Comparison of ENCODE assay signal across 20 cellular contexts in the genomic region with DNA sequence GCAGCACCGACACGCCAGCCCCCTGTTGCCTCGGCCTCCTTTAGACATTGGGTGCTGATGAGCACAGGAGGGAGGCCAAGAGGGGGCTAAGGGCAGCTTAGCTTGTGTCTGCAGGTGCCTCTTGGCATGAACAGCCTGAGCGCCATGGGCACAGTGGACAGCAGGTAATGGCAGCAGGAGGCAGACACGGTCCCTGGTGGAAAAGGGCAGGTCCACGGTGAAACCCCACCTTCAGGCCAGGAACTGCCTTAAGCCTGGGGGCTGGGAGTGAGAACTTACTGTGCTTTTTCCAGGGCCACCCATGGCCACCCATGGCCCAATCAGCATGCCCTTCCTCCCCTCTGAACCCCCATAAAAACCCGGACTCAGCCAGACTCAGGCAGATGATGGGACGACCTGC.
"Had no signal": no experiment of that assay in that cellular context is flagged by ENCODE, and none has a peak within 500 bp of the region (broad histone marks: within the 10 kb centered on the region; RNA-seq: fewer than 3 reads in every experiment).

No MANE protein-coding gene starts in this region.

- H3K27me3 Mint-ChIP-seq: naive thymus-derived CD4-positive, alpha-beta T cell; stimulated activated naive B cell treated with anti-CD40 and anti-IgM and Interleukin-4, amounts not matched to agents 10 μg/mL and 1 μg/mL and 100 μg/mL, for 72 hours; stimulated activated naive CD8-positive, alpha-beta T cell treated with anti-CD3 and anti-CD28 coated beads, Interleukin-15, amount 100 ng/mL, for 72 hours; type B pancreatic cell had no signal

- H3K27ac Mint-ChIP-seq: naive thymus-derived CD4-positive, alpha-beta T cell; nephron progenitor cell; stimulated activated naive B cell treated with anti-CD40 and anti-IgM and Interleukin-4, amounts not matched to agents 10 μg/mL and 1 μg/mL and 100 μg/mL, for 72 hours; stimulated activated naive CD8-positive, alpha-beta T cell treated with anti-CD3 and anti-CD28 coated beads, Interleukin-15, amount 100 ng/mL, for 72 hours; type B pancreatic cell had no signal

- H3K36me3 ChIP-seq: heart left ventricle, neutrophil, right atrium auricular region, thoracic aorta, vagina had no signal

- H3K36me3 Mint-ChIP-seq: naive thymus-derived CD4-positive, alpha-beta T cell; stimulated activated naive B cell treated with anti-CD40 and anti-IgM and Interleukin-4, amounts not matched to agents 10 μg/mL and 1 μg/mL and 100 μg/mL, for 72 hours; type B pancreatic cell had no signal

- H3K4me3 ChIP-seq: coronary artery, dorsolateral prefrontal cortex, heart left ventricle, right atrium auricular region, thoracic aorta, vagina had no signal

- H3K27me3 ChIP-seq: dorsolateral prefrontal cortex, heart left ventricle, neutrophil, right atrium auricular region, vagina had no signal

- H3K4me3 Mint-ChIP-seq: naive thymus-derived CD4-positive, alpha-beta T cell; nephron progenitor cell; stimulated activated naive B cell treated with anti-CD40 and anti-IgM and Interleukin-4, amounts not matched to agents 10 μg/mL and 1 μg/mL and 100 μg/mL, for 72 hours; stimulated activated naive CD8-positive, alpha-beta T cell treated with anti-CD3 and anti-CD28 coated beads, Interleukin-15, amount 100 ng/mL, for 72 hours; type B pancreatic cell had no signal

- FAIRE-seq: small intestine had no signal

- DNase-seq: effector CD8-positive, alpha-beta T cell; foreskin melanocyte; hippocampal formation; mammary epithelial cell; naive thymus-derived CD4-positive, alpha-beta T cell; nephron progenitor cell; small intestine; stimulated activated CD4-positive, alpha-beta T cell treated with anti-CD3 and anti-CD28 coated beads, Interleukin-4, amount 100 ng/mL, for 1 hour; stimulated activated CD8-positive, alpha-beta memory T cell treated with anti-CD3 and anti-CD28 coated beads, Interleukin-4, amount 100 ng/mL, for 48 hours; stimulated activated naive B cell treated with anti-CD40 and anti-IgM and Interleukin-4, amounts not matched to agents 10 μg/mL and 1 μg/mL and 100 μg/mL, for 72 hours; stimulated activated naive CD8-positive, alpha-beta T cell treated with anti-CD3 and anti-CD28 coated beads, Interleukin-15, amount 100 ng/mL, for 72 hours had no signal

- H3K27ac ChIP-seq: coronary artery, dorsolateral prefrontal cortex, heart left ventricle, neutrophil, right atrium auricular region, thoracic aorta, vagina had no signal

- H3K9me3 Mint-ChIP-seq: nephron progenitor cell; stimulated activated naive B cell treated with anti-CD40 and anti-IgM and Interleukin-4, amounts not matched to agents 10 μg/mL and 1 μg/mL and 100 μg/mL, for 72 hours had no signal

- H3K4me1 ChIP-seq: heart left ventricle, right atrium auricular region, vagina had no signal

- ATAC-seq: heart left ventricle; left lobe of liver; naive thymus-derived CD4-positive, alpha-beta T cell; stimulated activated naive B cell treated with anti-CD40 and anti-IgM and Interleukin-4, amounts not matched to agents 10 μg/mL and 1 μg/mL and 100 μg/mL, for 72 hours; stimulated activated naive CD8-positive, alpha-beta T cell treated with anti-CD3 and anti-CD28 coated beads, Interleukin-15, amount 100 ng/mL, for 72 hours had no signal

- H3K4me1 Mint-ChIP-seq: naive thymus-derived CD4-positive, alpha-beta T cell; nephron progenitor cell; stimulated activated naive B cell treated with anti-CD40 and anti-IgM and Interleukin-4, amounts not matched to agents 10 μg/mL and 1 μg/mL and 100 μg/mL, for 72 hours; stimulated activated naive CD8-positive, alpha-beta T cell treated with anti-CD3 and anti-CD28 coated beads, Interleukin-15, amount 100 ng/mL, for 72 hours had no signal

- H3K9me3 ChIP-seq: neutrophil, right atrium auricular region, thoracic aorta, vagina had no signal
